16 cellular contexts compared by ENCODE assay signal in the genomic region with DNA sequence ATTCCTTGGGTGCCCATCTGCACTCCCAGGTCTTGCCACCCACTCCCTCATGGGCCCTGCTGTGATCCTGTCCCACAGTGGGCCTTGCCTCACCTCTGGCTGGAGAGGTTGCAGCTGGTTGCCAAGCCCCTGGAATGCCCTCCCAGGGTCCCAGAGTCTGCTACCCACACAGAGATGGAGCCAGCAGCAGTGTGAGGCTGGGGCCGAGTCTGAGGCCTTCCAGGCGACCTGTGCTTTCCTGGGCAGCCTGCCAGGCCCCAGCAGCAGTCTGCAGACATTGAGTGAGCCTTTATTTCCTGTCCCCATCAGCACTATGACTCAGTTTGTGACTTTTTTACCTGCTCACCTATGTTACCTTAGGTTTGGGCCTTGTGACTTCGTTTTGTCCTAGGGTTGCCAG. TPM values are rescaled to one million over a fixed set of nuclear protein-coding genes. Genes with fewer than 3 reads are reported as not detected.
A peak's percentile ranks its signal among the peaks of the same experiment; 100 is the strongest.
DNase-seq lines count a peak whose midpoint lies in the region; ATAC-seq and TF ChIP-seq lines count a peak whose summit lies in the region.
"Had no signal": no experiment of that assay in that cellular context is flagged by ENCODE, and none has a peak within 500 bp of the region (broad histone marks: within the 10 kb centered on the region; RNA-seq: fewer than 3 reads in every experiment).

No MANE protein-coding gene starts in this region.

- H3K27ac ChIP-seq in osteoblast (ENCODE audit: low read depth, low read length) = peak overlapping the region; percentile 65
- H3K27ac ChIP-seq: gastrocnemius medialis had no signal

- peaks cover 0 to 3% of the 10 kb centered on the region in 2 donors for H3K4me1 Mint-ChIP-seq in natural killer cell treated with Interleukin-12 subunit alpha and Interleukin-12 subunit beta and Interleukin-15 and Interleukin-18, amount 100 ng/mL, for 72 hours (ENCODE audit: low read depth in 2 of 2)

- H3K4me1 ChIP-seq in osteoblast (ENCODE audit: insufficient read depth, low read length) = peaks cover 32% of the 10 kb centered on the region
- H3K4me1 ChIP-seq: gastrocnemius medialis had no signal

- no peaks in the 10 kb centered on the region for H3K36me3 ChIP-seq in osteoblast (ENCODE audit: insufficient read depth, low read length)
- H3K36me3 ChIP-seq: gastrocnemius medialis had no signal

- no peaks in the 10 kb centered on the region for H3K9me3 Mint-ChIP-seq in natural killer cell treated with Interleukin-12 subunit alpha and Interleukin-12 subunit beta and Interleukin-15 and Interleukin-18, amount 100 ng/mL, for 72 hours
- H3K9me3 Mint-ChIP-seq: activated CD4-positive, alpha-beta T cell treated with anti-CD3 and anti-CD28 coated beads, Interleukin-2, amount 10 ng/mL, durations not matched to agents 7 days and 5 days; activated naive CD4-positive, alpha-beta T cell treated with anti-CD3 and anti-CD28 coated beads for 36 hours had no signal

- no peaks in the 10 kb centered on the region for H3K9me3 ChIP-seq in osteoblast (ENCODE audit: low read depth, low read length)
- H3K9me3 ChIP-seq: gastrocnemius medialis had no signal

- no peak overlapping the region for H3K4me3 ChIP-seq in osteoblast (ENCODE audit: insufficient read depth, low read length)
- H3K4me3 ChIP-seq: gastrocnemius medialis had no signal

- H3K36me3 Mint-ChIP-seq in natural killer cell treated with Interleukin-12 subunit alpha and Interleukin-12 subunit beta and Interleukin-15 and Interleukin-18, amount 100 ng/mL, for 72 hours = no peaks in the 10 kb centered on the region

- no peak for ATAC-seq in natural killer cell treated with Interleukin-12 subunit alpha and Interleukin-12 subunit beta and Interleukin-15 and Interleukin-18, amount 100 ng/mL, for 72 hours
- no peak for ATAC-seq in HG03469 (IDR thresholded peaks at IDR 0.05; ENCODE audit: unreplicated experiment)
- ATAC-seq: gastrocnemius medialis had no signal

- DNase-seq in EL (peak; percentile 36), LoVo (ENCODE audit: low spot score) (peak; percentile 64), astrocyte of the hippocampus (ENCODE audit: low read depth, low spot score) (peak; percentile 86), osteoblast (ENCODE audit: insufficient read length, low spot score, missing footprints) (no peak), hepatic stellate cell (ENCODE audit: low spot score) (no peak), NAMALWA (ENCODE audit: low spot score) (no peak)
- DNase-seq in natural killer cell treated with Interleukin-12 subunit alpha and Interleukin-12 subunit beta and Interleukin-15 and Interleukin-18, amount 100 ng/mL, for 72 hours (ENCODE audit: low spot score) = no peak
- DNase-seq: activated CD4-positive, alpha-beta T cell treated with anti-CD3 and anti-CD28 coated beads, Interleukin-2, amount 10 ng/mL, durations not matched to agents 7 days and 5 days; activated naive CD4-positive, alpha-beta T cell treated with anti-CD3 and anti-CD28 coated beads for 36 hours; dermis blood vessel endothelial cell; gastrocnemius medialis; Karpas-422; NCI-H526 treated with DMSO at 0.1 percent for 48 hours; occipital lobe; stimulated activated CD4-positive, alpha-beta T cell treated with anti-CD3 and anti-CD28 coated beads, Interleukin-2, amount 100 ng/mL, for 48 hours had no signal

- H3K4me2 ChIP-seq in osteoblast (ENCODE audit: insufficient read depth, low read length) = peak overlapping the region; percentile 46

- H3K4me3 Mint-ChIP-seq in natural killer cell treated with Interleukin-12 subunit alpha and Interleukin-12 subunit beta and Interleukin-15 and Interleukin-18, amount 100 ng/mL, for 72 hours = no peak overlapping the region
- H3K4me3 Mint-ChIP-seq: activated CD4-positive, alpha-beta T cell treated with anti-CD3 and anti-CD28 coated beads, Interleukin-2, amount 10 ng/mL, durations not matched to agents 7 days and 5 days; activated naive CD4-positive, alpha-beta T cell treated with anti-CD3 and anti-CD28 coated beads for 36 hours had no signal

- H3K27me3 ChIP-seq in osteoblast (ENCODE audit: insufficient read depth, low read length) = no peaks in the 10 kb centered on the region
- H3K27me3 ChIP-seq: gastrocnemius medialis had no signal

- H3K27ac Mint-ChIP-seq in natural killer cell treated with Interleukin-12 subunit alpha and Interleukin-12 subunit beta and Interleukin-15 and Interleukin-18, amount 100 ng/mL, for 72 hours = no peak overlapping the region
- H3K27ac Mint-ChIP-seq: activated CD4-positive, alpha-beta T cell treated with anti-CD3 and anti-CD28 coated beads, Interleukin-2, amount 10 ng/mL, durations not matched to agents 7 days and 5 days; activated naive CD4-positive, alpha-beta T cell treated with anti-CD3 and anti-CD28 coated beads for 36 hours had no signal

- H3K27me3 Mint-ChIP-seq in natural killer cell treated with Interleukin-12 subunit alpha and Interleukin-12 subunit beta and Interleukin-15 and Interleukin-18, amount 100 ng/mL, for 72 hours = peaks cover 4 to 8% of the 10 kb centered on the region in 2 donors

- H2AFZ ChIP-seq in osteoblast (ENCODE audit: low read length) = peak overlapping the region; percentile 79

- no peaks in the 10 kb centered on the region for H3K79me2 ChIP-seq in osteoblast (ENCODE audit: insufficient read depth, low read length)

- TF ChIP-seq CTCF in osteoblast (IDR thresholded peaks at IDR 0.05; ENCODE audit: extremely low read depth, low read depth, low read length) = no peak

- H4K20me1 ChIP-seq in osteoblast (ENCODE audit: insufficient read depth, low read length) = no peaks in the 10 kb centered on the region

RNA-seq across cellular contexts. Expression of a gene that starts 25.0 kb away (rescaled TPM):
- total RNA-seq in osteoblast = 1.4 and 2.1 TPM in 2 replicates
- total RNA-seq in natural killer cell treated with Interleukin-12 subunit alpha and Interleukin-12 subunit beta and Interleukin-15 and Interleukin-18, amount 100 ng/mL, for 72 hours = 1 to 10 TPM; 2.9 to 9.2 TPM

Comparison
In these comparisons a context has a peak if more than half of its experiments do, and no peak if none do; other contexts are left out.
1. DNase-seq: peak in EL (single experiment), LoVo (single experiment) and astrocyte of the hippocampus (single experiment); none in osteoblast (single experiment), natural killer cell treated with Interleukin-12 subunit alpha and Interleukin-12 subunit beta and Interleukin-15 and Interleukin-18, amount 100 ng/mL, for 72 hours (single experiment), hepatic stellate cell (single experiment) and NAMALWA (single experiment).